In the genomic region with DNA sequence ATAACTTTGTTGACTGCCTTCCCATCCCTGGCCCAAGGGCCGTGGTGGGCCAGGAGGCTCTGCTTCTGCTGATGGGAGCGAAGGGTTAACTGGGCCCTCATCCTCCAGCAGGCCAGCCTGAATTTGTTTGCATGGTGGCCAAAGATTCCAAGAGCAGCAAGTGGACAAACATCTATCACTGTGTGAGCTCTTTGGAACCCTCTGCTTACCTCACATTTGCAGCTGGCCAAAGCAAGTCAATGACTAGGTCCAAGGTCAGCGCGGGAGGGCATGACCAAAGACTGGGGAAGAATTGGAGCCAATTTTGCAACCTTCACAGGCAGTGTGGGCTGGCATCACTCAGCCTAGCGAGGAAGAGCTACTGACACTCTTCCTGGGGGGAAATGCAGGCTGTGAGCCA, we compare ENCODE assay signal across 17 cellular contexts.
DNase-seq lines count a peak whose midpoint lies in the region; ATAC-seq and TF ChIP-seq lines count a peak whose summit lies in the region.
"Had no signal": no experiment of that assay in that cellular context is flagged by ENCODE, and none has a peak within 500 bp of the region (broad histone marks: within the 10 kb centered on the region; RNA-seq: fewer than 3 reads in every experiment).

No MANE protein-coding gene starts in this region.

- no peak for TF ChIP-seq CTCF in lower lobe of right lung (IDR thresholded peaks at IDR 0.05)

- DNase-seq in MG63: peak; percentile 66
- DNase-seq in left lobe of liver (ENCODE audit: low spot score): peak; percentile 88
- DNase-seq in lower lobe of right lung: peak; percentile 50
- DNase-seq in NCI-H345 (lab: John Stamatoyannopoulos, UW): no peak
- DNase-seq: CD4-positive, CD25-positive, alpha-beta regulatory T cell; CD8-positive, alpha-beta memory T cell; COR-L47; DMS 273 treated with DMSO at 0.1 percent for 48 hours; DMS53; DND-41; EL; H9 had no signal

- H3K4me3 ChIP-seq in MG63 (no peak overlapping the region), lower lobe of right lung (no peak overlapping the region)
- H3K4me3 ChIP-seq: BLaER1 treated with 17β-estradiol and CSF1 and Interleukin-3, amounts not matched to agents 10 nM and 100 nM; GM12878 had no signal

- no peaks in the 10 kb centered on the region for H3K27me3 ChIP-seq in MG63
- no peaks in the 10 kb centered on the region for H3K27me3 ChIP-seq in lower lobe of right lung (ENCODE audit: low read depth)

- no peak overlapping the region for H3K27ac ChIP-seq in lower lobe of right lung
- H3K27ac ChIP-seq: BLaER1 treated with 17β-estradiol and CSF1 and Interleukin-3, amounts not matched to agents 10 nM and 100 nM; HL-60 had no signal

- no peaks in the 10 kb centered on the region for H3K36me3 ChIP-seq in MG63
- H3K36me3 ChIP-seq in lower lobe of right lung: no peaks in the 10 kb centered on the region
- H3K36me3 ChIP-seq: BLaER1 treated with 17β-estradiol and CSF1 and Interleukin-3, amounts not matched to agents 10 nM and 100 nM had no signal

- H3K9me3 ChIP-seq in MG63 (no peaks in the 10 kb centered on the region), lower lobe of right lung (no peaks in the 10 kb centered on the region)

- ATAC-seq in left lobe of liver: peak; percentile 82
- ATAC-seq in lower lobe of right lung: peak in 1 of 2 donors; percentile 43
- ATAC-seq in HG03520 (IDR thresholded peaks at IDR 0.05; ENCODE audit: unreplicated experiment): no peak
- ATAC-seq in HG03097 (IDR thresholded peaks at IDR 0.05; ENCODE audit: low FRiP score, unreplicated experiment): no peak
- ATAC-seq: GM12878 had no signal

- H3K4me1 ChIP-seq in lower lobe of right lung: no peaks in the 10 kb centered on the region

- intact Hi-C loops in lower lobe of right lung (cut with DNase I): no loop called here
